In genomic region chr7:28017372-28017771, GRCh38 we compare ENCODE assay signal across 17 cellular contexts.
A peak's percentile ranks its signal among the peaks of the same experiment; 100 is the strongest.
DNase-seq lines count a peak whose midpoint lies in the region; FAIRE-seq and TF ChIP-seq lines count a peak whose summit lies in the region.
"Had no signal": no experiment of that assay in that cellular context is flagged by ENCODE, and none has a peak within 500 bp of the region (broad histone marks: within the 10 kb centered on the region; RNA-seq: fewer than 3 reads in every experiment).

No MANE protein-coding gene starts in this region.

- TF ChIP-seq EP300 in transverse colon (IDR thresholded peaks at IDR 0.05; ENCODE audit: low read depth): no peak

- DNase-seq in H54 (ENCODE audit: insufficient read length, low spot score) (peak; percentile 42), amniotic epithelial cell (ENCODE audit: low read depth) (peak; percentile 70), glomerular visceral epithelial cell (ENCODE audit: extremely low spot score) (peak; percentile 30), transverse colon (no peak), NCI-H526 (lab: John Stamatoyannopoulos, UW) (no peak), NCI-H1694 treated with DMSO at 0.1 percent for 48 hours (lab: John Stamatoyannopoulos, UW) (no peak)
- no peak for DNase-seq in activated T-cell treated with anti-CD3 and anti-CD28 coated beads, Interleukin-2, amount 50 U/mL, for 1 hour
- DNase-seq: CD4-positive, CD25-positive, alpha-beta regulatory T cell; DMS79 treated with DMSO at 0.1 percent for 48 hours; left ventricle myocardium superior; NCI-H1105 treated with DMSO at 0.1 percent for 48 hours; NCI-H2227 treated with DMSO at 0.1 percent for 48 hours; ovary; tibial artery had no signal

- H3K9me3 ChIP-seq in transverse colon: no peaks in the 10 kb centered on the region
- H3K9me3 ChIP-seq: ascending aorta, ovary, tibial artery had no signal

- in situ Hi-C loops in transverse colon (cut with MboI; ENCODE audit: low pct_ligation_motif_present in 1 of 4, low pct_unique_long_range_greater_than_20kb in 1 of 4, low sequenced_read_pairs in 3 of 4): loop anchor here in 1 of 4 donors (25.0 kb wide), 1 partner anchor 805 kb away; the partner anchor contains the start of gene HOXA13

- WGBS in transverse colon (ENCODE audit: low coverage in 1 of 2), 2 donors: 91 to 92% methylated on average over 4 of the region's 4 CpGs

- H3K4me1 ChIP-seq in transverse colon: peaks cover 0 to 11% (median 8%) of the 10 kb centered on the region in 4 donors

- TF ChIP-seq POLR2A in H54 (IDR thresholded peaks at IDR 0.05; ENCODE audit: low read depth, low read length) (no peak), transverse colon (IDR thresholded peaks at IDR 0.05) (no peak)

- intact Hi-C loops in transverse colon (cut with DNase I; ENCODE audit: low total_unique reads): loop anchor here (5.0 kb wide), 1 partner anchor 830 kb away; the partner anchor contains the start of gene HOXA11

- TF ChIP-seq CTCF in transverse colon (IDR thresholded peaks at IDR 0.05): no peak

- H3K27me3 ChIP-seq in transverse colon: no peaks in the 10 kb centered on the region
- H3K27me3 ChIP-seq: ascending aorta, ovary, tibial artery had no signal

- no peaks in the 10 kb centered on the region for H3K36me3 ChIP-seq in transverse colon
- H3K36me3 ChIP-seq: ascending aorta, ovary, tibial artery had no signal

- no peak overlapping the region for H3K4me3 ChIP-seq in transverse colon
- H3K4me3 ChIP-seq: ascending aorta, coronary artery, ovary, tibial artery had no signal

- no peak for FAIRE-seq in H54 (lab: Jason Lieb, UNC)

- peak overlapping the region in 3 of 4 donors; percentile 12 to 54 (median 42) for H3K27ac ChIP-seq in transverse colon
- H3K27ac ChIP-seq: ascending aorta, coronary artery, KMS-11, ovary, tibial artery had no signal

Comparison
In these comparisons a context has a peak if more than half of its experiments do, and no peak if none do; other contexts are left out.
1. DNase-seq: peak in H54 (single experiment), amniotic epithelial cell (single experiment) and glomerular visceral epithelial cell (single experiment); none in transverse colon (single experiment), NCI-H526 (0 of 2), NCI-H1694 treated with DMSO at 0.1 percent for 48 hours (single experiment) and activated T-cell treated with anti-CD3 and anti-CD28 coated beads, Interleukin-2, amount 50 U/mL, for 1 hour (single experiment).